ENCODE assay signal across 1 cellular context in genomic region chr12:109885616-109886015, GRCh38.
TF ChIP-seq lines count a peak whose summit lies in the region.

No MANE protein-coding gene starts in this region.

TF ChIP-seq in A549, 52 proteins besides CTCF, POLR2A, EP300 and RAD21:
- TF ChIP-seq ZFP36 (IDR thresholded peaks at IDR 0.05; ENCODE audit: borderline replicate concordance, partially characterized antibody) (no peak), CBX8 (IDR thresholded peaks at IDR 0.05) (no peak), USF2 (IDR thresholded peaks at IDR 0.05) (no peak), RARB (CRISPR knock-in tag; IDR thresholded peaks at IDR 0.05) (0 out of 2 replicates have a peak, but pooled peaks have one; percentile 39), HOXB13 (CRISPR knock-in tag; IDR thresholded peaks at IDR 0.05; ENCODE audit: low read depth) (no peak), CEBPB (IDR thresholded peaks at IDR 0.05) (peak; percentile 39 to 77; a peak in 3 of 4 replicates), MAX (IDR thresholded peaks at IDR 0.05) (0 out of 2 replicates have a peak, but pooled peaks have one; percentile 17), FOSL2 (IDR thresholded peaks at IDR 0.05) (no peak), FOSL2 (CRISPR knock-in tag; IDR thresholded peaks at IDR 0.05) (peak; percentile 48; the same call in 1 of the 2 replicates), HEYL (CRISPR knock-in tag; IDR thresholded peaks at IDR 0.05) (no peak), TP53 (CRISPR knock-in tag; IDR thresholded peaks at IDR 0.05) (no peak), FOSB (CRISPR knock-in tag; IDR thresholded peaks at IDR 0.05) (no peak), FOXS1 (CRISPR knock-in tag; IDR thresholded peaks at IDR 0.05) (no peak), BHLHE40 (IDR thresholded peaks at IDR 0.05; ENCODE audit: low read depth, low read length) (no peak), POLR2AphosphoS2 (conservative IDR thresholded peaks at IDR 0.05; ENCODE audit: low read length) (no peak), PHF8 (IDR thresholded peaks at IDR 0.05; ENCODE audit: borderline replicate concordance, low read depth) (no peak), CBX2 (IDR thresholded peaks at IDR 0.05; ENCODE audit: borderline replicate concordance, low read depth) (no peak), MAFK (IDR thresholded peaks at IDR 0.05; ENCODE audit: partially characterized antibody) (no peak), PBX3 (IDR thresholded peaks at IDR 0.05) (no peak), HDAC2 (IDR thresholded peaks at IDR 0.05) (no peak), ATOH8 (CRISPR knock-in tag; IDR thresholded peaks at IDR 0.05; ENCODE audit: low read depth) (no peak), E2F6 (IDR thresholded peaks at IDR 0.05; ENCODE audit: borderline replicate concordance, low read depth) (peak; percentile 32; the same call in 1 of the 2 replicates), HOXB5 (CRISPR knock-in tag; IDR thresholded peaks at IDR 0.05) (no peak), BCL3 (IDR thresholded peaks at IDR 0.05) (no peak), ELK1 (IDR thresholded peaks at IDR 0.05; ENCODE audit: low read depth, low read length) (no peak), ZSCAN20 (CRISPR knock-in tag; IDR thresholded peaks at IDR 0.05) (no peak), EHF (CRISPR knock-in tag; IDR thresholded peaks at IDR 0.05) (no peak), EHMT2 (IDR thresholded peaks at IDR 0.05; ENCODE audit: low read depth) (no peak), GATA3 (IDR thresholded peaks at IDR 0.05; ENCODE audit: borderline replicate concordance) (no peak), RNF2 (IDR thresholded peaks at IDR 0.05; ENCODE audit: borderline replicate concordance, low read depth) (no peak)
